ENCODE assay signal across 14 cellular contexts in genomic region chr15:30904812-30905211, GRCh38. TPM values are rescaled to one million over a fixed set of nuclear protein-coding genes. Genes with fewer than 3 reads are reported as not detected.
DNase-seq lines count a peak whose midpoint lies in the region; ATAC-seq and TF ChIP-seq lines count a peak whose summit lies in the region.
"Had no signal": no experiment of that assay in that cellular context is flagged by ENCODE, and none has a peak within 500 bp of the region (broad histone marks: within the 10 kb centered on the region; RNA-seq: fewer than 3 reads in every experiment).

No MANE protein-coding gene starts in this region.

- no peak for TF ChIP-seq CTCF in AG04450 (IDR thresholded peaks at IDR 0.05; ENCODE audit: low read depth, low read length)
- TF ChIP-seq CTCF in GM23338 (conservative IDR thresholded peaks at IDR 0.05; ENCODE audit: low read depth in 2 of 2), result no peak
- no peak for TF ChIP-seq CTCF in omental fat pad (IDR thresholded peaks at IDR 0.05)

- H3K36me3 Mint-ChIP-seq in GM23338 (ENCODE audit: low read depth), result peaks cover 25% of the 10 kb centered on the region
- H3K36me3 Mint-ChIP-seq in activated naive CD8-positive, alpha-beta T cell treated with anti-CD3 and anti-CD28 coated beads, Interleukin-2, amount 50 U/mL, for 24 hours (ENCODE audit: low read depth), result peaks cover 40% of the 10 kb centered on the region
- H3K36me3 Mint-ChIP-seq in naive thymus-derived CD4-positive, alpha-beta T cell, result peaks cover 10 to 36% (median 21%) of the 10 kb centered on the region in 5 donors

- H3K36me3 ChIP-seq in GM23338 (ENCODE audit: insufficient read depth), result no peaks in the 10 kb centered on the region
- peaks cover 0 to 11% (median 0%) of the 10 kb centered on the region in 3 experiments for H3K36me3 ChIP-seq in naive thymus-derived CD4-positive, alpha-beta T cell (ENCODE audit: control insufficient read depth in 2 of 3, insufficient read depth in 3 of 3, low read length in 3 of 3)

- no peaks in the 10 kb centered on the region for H3F3A ChIP-seq in GM23338 (replicated peaks; ENCODE audit: low read depth)

- no peak overlapping the region for H2AFZ ChIP-seq in GM23338

- H3K27me3 Mint-ChIP-seq in GM23338 (ENCODE audit: insufficient read depth, low read depth, poor library complexity), result peaks cover 2% of the 10 kb centered on the region
- H3K27me3 Mint-ChIP-seq in activated naive CD8-positive, alpha-beta T cell treated with anti-CD3 and anti-CD28 coated beads, Interleukin-2, amount 50 U/mL, for 24 hours, result peaks cover 2% of the 10 kb centered on the region
- H3K27me3 Mint-ChIP-seq in naive thymus-derived CD4-positive, alpha-beta T cell, result no peaks in the 10 kb centered on the region
- H3K27me3 Mint-ChIP-seq: memory B cell had no signal

- ATAC-seq in GM23338 (no peak), GM18873 (IDR thresholded peaks at IDR 0.05; ENCODE audit: low FRiP score, unreplicated experiment) (no peak), omental fat pad (ENCODE audit: low FRiP score) (no peak)
- ATAC-seq in activated naive CD8-positive, alpha-beta T cell treated with anti-CD3 and anti-CD28 coated beads, Interleukin-2, amount 50 U/mL, for 24 hours, result no peak
- no peak for ATAC-seq in naive thymus-derived CD4-positive, alpha-beta T cell

- no peak for TF ChIP-seq POLR2A in erythroblast (IDR thresholded peaks at IDR 0.05; ENCODE audit: low read length)

- H3K27ac ChIP-seq in AG04450 (ENCODE audit: low read depth, low read length) (no peak overlapping the region), GM23338 (ENCODE audit: low read depth) (no peak overlapping the region)
- no peak overlapping the region for H3K27ac ChIP-seq in naive thymus-derived CD4-positive, alpha-beta T cell (ENCODE audit: low read depth, low read length)

- H3K4me3 Mint-ChIP-seq in GM23338, result peak overlapping the region; percentile 94
- H3K4me3 Mint-ChIP-seq in activated naive CD8-positive, alpha-beta T cell treated with anti-CD3 and anti-CD28 coated beads, Interleukin-2, amount 50 U/mL, for 24 hours, result peak overlapping the region; percentile 85
- peak overlapping the region; percentile 4 to 100 (median 93) for H3K4me3 Mint-ChIP-seq in naive thymus-derived CD4-positive, alpha-beta T cell

- DNase-seq in AG04450 (ENCODE audit: low read depth, low spot score), result no peak
- DNase-seq in GM23338 (ENCODE audit: low spot score), result no peak
- no peak for DNase-seq in activated naive CD8-positive, alpha-beta T cell treated with anti-CD3 and anti-CD28 coated beads, Interleukin-2, amount 50 U/mL, for 24 hours
- DNase-seq in naive thymus-derived CD4-positive, alpha-beta T cell, result no peak
- DNase-seq in omental fat pad (ENCODE audit: low spot score), result no peak
- no peak for DNase-seq in erythroblast (lab: John Stamatoyannopoulos, UW)
- no peak for DNase-seq in COR-L47 (lab: John Stamatoyannopoulos, UW)
- DNase-seq: DMS153; NCI-H446; stimulated activated CD4-positive, alpha-beta T cell treated with anti-CD3 and anti-CD28 coated beads, Interleukin-4, amount 100 ng/mL, for 1 hour; T-helper 9 cell had no signal

- H3K4me1 Mint-ChIP-seq in GM23338, result peaks cover 14% of the 10 kb centered on the region; the same call in 2 of the 3 replicates
- peaks cover 37% of the 10 kb centered on the region for H3K4me1 Mint-ChIP-seq in activated naive CD8-positive, alpha-beta T cell treated with anti-CD3 and anti-CD28 coated beads, Interleukin-2, amount 50 U/mL, for 24 hours
- H3K4me1 Mint-ChIP-seq in naive thymus-derived CD4-positive, alpha-beta T cell, result peaks cover 23 to 67% (median 45%) of the 10 kb centered on the region in 7 donors

- H3K9me2 ChIP-seq in GM23338 (ENCODE audit: insufficient read depth), result no peaks in the 10 kb centered on the region

- intact Hi-C loops in naive thymus-derived CD4-positive, alpha-beta T cell (cut with micrococcal nuclease), result loop anchor here (10.0 kb wide), 2 partner anchors 60 to 420 kb away; partner anchors contain the start of gene KLF13 (in 1 of the 2)

- H3K4me3 ChIP-seq in AG04450 (ENCODE audit: low read depth, low read length) (peak overlapping the region; percentile 88; the same call in 1 of the 2 replicates), GM23338 (peak overlapping the region; percentile 82)
- H3K4me3 ChIP-seq in naive thymus-derived CD4-positive, alpha-beta T cell (ENCODE audit: low read length), result peak overlapping the region; percentile 96

- no peaks in the 10 kb centered on the region for H3K9me3 ChIP-seq in AG04450 (ENCODE audit: control insufficient read depth, insufficient read depth, low read length)
- no peaks in the 10 kb centered on the region for H3K9me3 ChIP-seq in naive thymus-derived CD4-positive, alpha-beta T cell (ENCODE audit: control insufficient read depth in 2 of 3, low read length in 3 of 3)
- H3K9me3 ChIP-seq: esophagus muscularis mucosa had no signal

- 0 out of 2 replicates have a peak, but pooled peaks cover 5% of the 10 kb centered on the region for H4K20me1 ChIP-seq in GM23338 (replicated peaks; ENCODE audit: insufficient read depth)

- CTCF ChIA-PET in AG04450 (lab: Charles Lee), result interaction anchor here (2.4 kb wide), 1 partner anchor 225 kb away, joined by 6 read pairs; no protein-coding TSS in a partner anchor
- CTCF ChIA-PET in naive thymus-derived CD4-positive, alpha-beta T cell (lab: Charles Lee), result interaction anchor here (0.6 to 1.0 kb wide), 2 partner anchors 138 to 584 kb away, joined by 3 to 4 read pairs; no protein-coding TSS in a partner anchor

- H3K9me3 Mint-ChIP-seq in GM23338, result no peaks in the 10 kb centered on the region
- H3K9me3 Mint-ChIP-seq in activated naive CD8-positive, alpha-beta T cell treated with anti-CD3 and anti-CD28 coated beads, Interleukin-2, amount 50 U/mL, for 24 hours, result peaks cover 5% of the 10 kb centered on the region
- peaks cover 0 to 6% (median 0%) of the 10 kb centered on the region in 11 donors for H3K9me3 Mint-ChIP-seq in naive thymus-derived CD4-positive, alpha-beta T cell
- H3K9me3 Mint-ChIP-seq: memory B cell had no signal

- 0 out of 2 replicates have a peak, but pooled peaks cover 5% of the 10 kb centered on the region for H3K79me2 ChIP-seq in GM23338 (replicated peaks; ENCODE audit: insufficient read depth)

- POLR2A ChIA-PET in AG04450 (lab: Yijun Ruan, JAX), result no interaction called here
- POLR2A ChIA-PET in naive thymus-derived CD4-positive, alpha-beta T cell (lab: Charles Lee), result no interaction called here

- peaks cover 2% of the 10 kb centered on the region for H3K27me3 ChIP-seq in AG04450 (ENCODE audit: control insufficient read depth, insufficient read depth, low read length)
- H3K27me3 ChIP-seq in GM23338 (ENCODE audit: insufficient read depth), result no peaks in the 10 kb centered on the region
- no peaks in the 10 kb centered on the region for H3K27me3 ChIP-seq in naive thymus-derived CD4-positive, alpha-beta T cell (ENCODE audit: control insufficient read depth in 2 of 2, insufficient read depth in 2 of 2, low read length in 2 of 2)
- H3K27me3 ChIP-seq: esophagus muscularis mucosa had no signal

- H3K4me2 ChIP-seq in GM23338, result peak overlapping the region; percentile 86

- peaks cover 4% of the 10 kb centered on the region; the same call in 1 of the 2 replicates for H3K4me1 ChIP-seq in GM23338 (ENCODE audit: insufficient read depth)
- no peaks in the 10 kb centered on the region for H3K4me1 ChIP-seq in naive thymus-derived CD4-positive, alpha-beta T cell (ENCODE audit: control insufficient read depth in 2 of 2, insufficient read depth in 2 of 2, low read length in 2 of 2)

- no peak overlapping the region for H3K27ac Mint-ChIP-seq in GM23338
- no peak overlapping the region for H3K27ac Mint-ChIP-seq in activated naive CD8-positive, alpha-beta T cell treated with anti-CD3 and anti-CD28 coated beads, Interleukin-2, amount 50 U/mL, for 24 hours
- H3K27ac Mint-ChIP-seq in naive thymus-derived CD4-positive, alpha-beta T cell, result peak overlapping the region in 1 of 9 donors; percentile 24

TF ChIP-seq in GM23338, 12 proteins besides CTCF, POLR2A, EP300 and RAD21 (continues in another document):
- TF ChIP-seq ETS1 (IDR thresholded peaks at IDR 0.05) (no peak), JUNB (IDR thresholded peaks at IDR 0.05; ENCODE audit: unreplicated experiment) (no peak), STAT1 (IDR thresholded peaks at IDR 0.05; ENCODE audit: unreplicated experiment) (no peak), EZH2 (IDR thresholded peaks at IDR 0.05; ENCODE audit: low read depth, unreplicated experiment) (no peak)

RNA-seq across cellular contexts. Expression of gene FAN1, which starts 1.1 kb away (rescaled TPM):
- 10.3 and 11.8 TPM in 2 replicates for polyA plus RNA-seq in AG04450 (2011; rRNA removed)
- polyA minus RNA-seq in AG04450 (2011; rRNA and poly(A)+ RNA removed), result 7.7 and 11.5 TPM in 2 replicates
- 25.7 and 29.2 TPM in 2 replicates for total RNA-seq in GM23338 (2014; rRNA removed; shearing (Covaris generic))
- polyA plus RNA-seq in GM23338 (2016; fragmentation: Nextera tagmentation; extraction: Ambion mirVana), result 9.1 and 9.7 TPM in 2 replicates
- total RNA-seq in naive thymus-derived CD4-positive, alpha-beta T cell, result 10 to 100 TPM; 24.0 to 29.5 (median 28.2) TPM
- polyA plus RNA-seq in naive thymus-derived CD4-positive, alpha-beta T cell, result 10 to 100 TPM in 1 of 2 donors, 1 to 10 TPM in 1; 9.6 to 10.5 TPM
- 10 to 100 TPM; 11.9 to 18.1 (median 14.3) TPM for total RNA-seq in omental fat pad
